In the genomic region with DNA sequence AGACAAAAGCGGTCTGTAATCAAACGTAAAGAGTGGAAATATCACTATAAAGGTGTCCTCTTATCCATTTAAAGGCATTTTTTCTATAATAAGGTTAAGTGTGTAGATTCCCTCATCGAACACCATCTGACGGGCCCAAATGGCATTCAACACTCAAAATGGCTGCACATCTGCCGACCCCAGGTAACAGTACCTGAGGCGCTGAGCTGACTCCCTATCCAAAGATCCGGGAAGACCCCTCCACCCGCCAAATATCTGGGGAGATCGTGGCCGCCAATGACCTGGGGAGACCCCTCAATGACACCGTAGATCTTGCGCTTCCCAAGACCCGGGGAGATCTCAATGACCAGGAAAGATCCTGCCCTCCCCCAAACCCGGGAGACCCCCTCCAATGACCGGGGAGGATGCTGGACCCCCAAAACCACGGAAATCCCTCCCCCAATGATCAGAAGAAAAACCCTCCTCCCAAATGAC, we compare ENCODE assay signal across 8 cellular contexts. TPM values are rescaled to one million over a fixed set of nuclear protein-coding genes. Genes with fewer than 3 reads are reported as not detected.
A peak's percentile ranks its signal among the peaks of the same experiment; 100 is the strongest.
DNase-seq lines count a peak whose midpoint lies in the region; ATAC-seq and TF ChIP-seq lines count a peak whose summit lies in the region.

No MANE protein-coding gene starts in this region.

- intact Hi-C loops in PC-9 (cut with micrococcal nuclease; ENCODE audit: unreplicated experiment) = no loop called here
- intact Hi-C loops in left colon (cut with DNase I, micrococcal nuclease) = no loop called here

- POLR2A ChIA-PET in PC-9 (lab: Charles Lee; ENCODE audit: unreplicated experiment) = interaction anchor here (0.6 to 1.3 kb wide), 6 partner anchors 8 to 305 kb away, joined by 3 to 9 read pairs (median 5); a partner anchor contains a TSS

- peak overlapping the region; percentile 75 for H2AFZ ChIP-seq in PC-9

- in situ Hi-C loops in astrocyte of the cerebellum (cut with HindIII; ENCODE audit: low sequenced_read_pairs) = no loop called here

- no peaks in the 10 kb centered on the region for H3K27me3 Mint-ChIP-seq in stimulated activated naive CD8-positive, alpha-beta T cell treated with anti-CD3 and anti-CD28 coated beads, Interleukin-15, Interleukin-2, amounts not matched to agents 100 ng/mL and 50 ng/mL, for 24 hours

- H3K27me3 ChIP-seq in PC-9 (ENCODE audit: insufficient read depth, low read depth) = no peaks in the 10 kb centered on the region

- peak overlapping the region; percentile 66 for H3K4me3 ChIP-seq in GM12875 (ENCODE audit: low read depth, low read length)
- H3K4me3 ChIP-seq in PC-9 = peak overlapping the region; percentile 99
- peak overlapping the region; percentile 100 for H3K4me3 ChIP-seq in astrocyte of the cerebellum (ENCODE audit: low read depth, low read length)

- H3K27ac Mint-ChIP-seq in stimulated activated naive CD8-positive, alpha-beta T cell treated with anti-CD3 and anti-CD28 coated beads, Interleukin-15, Interleukin-2, amounts not matched to agents 100 ng/mL and 50 ng/mL, for 24 hours = peak overlapping the region; percentile 94

- no peak for DNase-seq in PC-9
- no peak for DNase-seq in astrocyte of the cerebellum (ENCODE audit: low read depth)
- peak; percentile 36 to 40 for DNase-seq in left colon
- DNase-seq in T1000 (lab: John Stamatoyannopoulos, UW) = no peak

- H4K20me1 ChIP-seq in PC-9 (ENCODE audit: insufficient read depth) = peaks cover 32% of the 10 kb centered on the region

- peaks cover 55% of the 10 kb centered on the region for H3K79me2 ChIP-seq in PC-9 (ENCODE audit: low read depth)

- peaks cover 35% of the 10 kb centered on the region for H3K36me3 Mint-ChIP-seq in stimulated activated naive CD8-positive, alpha-beta T cell treated with anti-CD3 and anti-CD28 coated beads, Interleukin-15, Interleukin-2, amounts not matched to agents 100 ng/mL and 50 ng/mL, for 24 hours (ENCODE audit: low read depth)

- H3K27ac ChIP-seq in PC-9 = peak overlapping the region; percentile 53

- ATAC-seq in left colon (peak; percentile 21), GM18867 (IDR thresholded peaks at IDR 0.05; ENCODE audit: unreplicated experiment) (no peak), GM18870 (IDR thresholded peaks at IDR 0.05; ENCODE audit: unreplicated experiment) (no peak)

- H3K4me2 ChIP-seq in PC-9 = peak overlapping the region; percentile 99

- no peaks in the 10 kb centered on the region for H3K9me3 ChIP-seq in PC-9 (ENCODE audit: insufficient read depth, low read depth)

- peak overlapping the region; percentile 96 for H3K4me3 Mint-ChIP-seq in stimulated activated naive CD8-positive, alpha-beta T cell treated with anti-CD3 and anti-CD28 coated beads, Interleukin-15, Interleukin-2, amounts not matched to agents 100 ng/mL and 50 ng/mL, for 24 hours

- no peak for TF ChIP-seq CTCF in GM12875 (IDR thresholded peaks at IDR 0.05; ENCODE audit: borderline replicate concordance, insufficient read depth, low read depth, low read length)
- TF ChIP-seq CTCF in PC-9 (conservative IDR thresholded peaks at IDR 0.05) = no peak
- TF ChIP-seq CTCF in astrocyte of the cerebellum (IDR thresholded peaks at IDR 0.05; ENCODE audit: low read depth, low read length, missing control alignments) = no peak

- BruUV-seq in PC-9 (replicated peaks; lab: Mats Ljungman, UMichigan) = TSS peak; percentile 69

- peaks cover 17% of the 10 kb centered on the region for H3K4me1 ChIP-seq in PC-9 (replicated peaks; ENCODE audit: insufficient read depth)

- H3F3A ChIP-seq in PC-9 (ENCODE audit: insufficient read depth, low read depth) = peaks cover 3% of the 10 kb centered on the region; the same call in 1 of the 2 replicates

- CTCF ChIA-PET in PC-9 (lab: Charles Lee) = no interaction called here

- no peaks in the 10 kb centered on the region for H3K9me3 Mint-ChIP-seq in stimulated activated naive CD8-positive, alpha-beta T cell treated with anti-CD3 and anti-CD28 coated beads, Interleukin-15, Interleukin-2, amounts not matched to agents 100 ng/mL and 50 ng/mL, for 24 hours

- peaks cover 41% of the 10 kb centered on the region for H3K4me1 Mint-ChIP-seq in stimulated activated naive CD8-positive, alpha-beta T cell treated with anti-CD3 and anti-CD28 coated beads, Interleukin-15, Interleukin-2, amounts not matched to agents 100 ng/mL and 50 ng/mL, for 24 hours (ENCODE audit: low read depth)

- peaks cover 19% of the 10 kb centered on the region for H3K36me3 ChIP-seq in PC-9 (ENCODE audit: low read depth)

- no peaks in the 10 kb centered on the region for H3K9me2 ChIP-seq in PC-9 (ENCODE audit: insufficient read depth)

RNA-seq across cellular contexts. Expression of a gene that starts 0.5 kb away (rescaled TPM):
- total RNA-seq in PC-9 (2021) (123 and 144 TPM in 2 replicates), left colon (100 to 1,000 TPM; 112 to 128 TPM)

RNA-seq across cellular contexts. Expression of a gene that starts 30.8 kb away (rescaled TPM):
- 40.0 and 53.3 TPM in 2 replicates for total RNA-seq in PC-9 (2021)
- 10 to 100 TPM; 19.5 to 24.8 TPM for total RNA-seq in left colon

RNA-seq across cellular contexts. Expression of a gene that starts 53.9 kb away (rescaled TPM):
- total RNA-seq in PC-9 (2021) (9.9 and 11.6 TPM in 2 replicates), left colon (1 to 10 TPM; 1.4 to 2.4 TPM)

Comparison
In these comparisons a context has a peak if more than half of its experiments do, and no peak if none do; other contexts are left out.
1. DNase-seq: peak in left colon (2 of 2); none in PC-9 (0 of 2), astrocyte of the cerebellum (single experiment) and T1000 (single experiment).
2. Peak in every context shown above with its lines, with median percentiles within 50 percentile points of each other: H3K4me3 ChIP-seq.